ENCODE assay signal across 21 cellular contexts in the genomic region with DNA sequence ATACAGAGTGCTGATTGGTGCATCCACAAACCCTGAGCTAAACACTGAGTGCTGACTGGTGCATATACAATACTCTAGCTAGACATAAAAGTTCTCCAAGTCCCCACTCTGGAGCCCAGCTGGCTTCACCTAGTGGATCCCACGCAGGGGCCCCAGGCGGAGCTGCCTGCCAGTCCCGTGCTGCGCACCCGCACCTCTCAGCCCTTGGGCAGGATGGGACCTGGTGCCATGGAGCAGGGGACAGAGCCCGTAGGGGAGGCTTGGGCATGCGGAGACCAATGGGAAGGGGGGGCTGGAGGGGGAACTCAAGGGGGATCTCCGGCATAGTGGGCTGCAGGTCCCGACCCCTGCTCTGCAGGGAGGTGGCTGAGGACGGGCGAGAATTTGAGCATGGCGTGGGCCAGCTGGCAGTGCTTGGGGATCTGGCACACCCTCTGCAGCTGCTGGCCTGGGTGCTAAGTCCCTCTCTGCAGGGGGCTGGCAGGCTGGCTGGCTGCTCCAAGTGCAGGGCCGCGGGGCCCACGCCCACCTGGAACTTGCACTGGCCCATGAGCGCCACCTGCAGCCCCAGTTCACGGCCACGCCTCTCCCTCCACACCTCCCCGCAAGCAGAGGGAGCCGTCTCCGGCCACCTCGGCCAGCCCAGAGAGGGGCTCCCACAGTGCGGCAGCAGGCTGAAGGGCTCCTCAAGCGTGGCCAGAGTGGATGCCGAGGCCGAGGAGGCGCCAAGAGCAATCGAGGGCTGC.
"Had no signal": no experiment of that assay in that cellular context is flagged by ENCODE, and none has a peak within 500 bp of the region (broad histone marks: within the 10 kb centered on the region; RNA-seq: fewer than 3 reads in every experiment).

No MANE protein-coding gene starts in this region.

- FAIRE-seq: kidney had no signal

- H3K9ac ChIP-seq: parathyroid adenoma had no signal

- DNase-seq: effector memory CD4-positive, alpha-beta T cell; esophagus squamous epithelium; foreskin fibroblast; kidney; left cardiac atrium; naive thymus-derived CD4-positive, alpha-beta T cell; nephron progenitor cell; retina; spleen; stimulated activated CD4-positive, alpha-beta T cell treated with anti-CD3 and anti-CD28 coated beads, Interleukin-15, amount 100 ng/mL, for 24 hours; stimulated activated CD4-positive, alpha-beta T cell treated with anti-CD3 and anti-CD28 coated beads, Interleukin-2, amount 100 ng/mL, for 24 hours; stimulated activated CD4-positive, alpha-beta T cell treated with anti-CD3 and anti-CD28 coated beads, Interleukin-4, amount 100 ng/mL, for 4 hours; stimulated activated naive B cell treated with anti-CD40 and anti-IgM and Interleukin-4, amounts not matched to agents 10 μg/mL and 1 μg/mL and 100 μg/mL, for 72 hours; stimulated activated naive CD8-positive, alpha-beta T cell treated with anti-CD3 and anti-CD28 coated beads, Interleukin-15, amount 100 ng/mL, for 72 hours; testis; transverse colon had no signal

- H3K27me3 Mint-ChIP-seq: stimulated activated naive B cell treated with anti-CD40 and anti-IgM and Interleukin-4, amounts not matched to agents 10 μg/mL and 1 μg/mL and 100 μg/mL, for 72 hours had no signal

- H3K9me3 ChIP-seq: esophagus squamous epithelium, prostate gland, right lobe of liver, testis, transverse colon had no signal

- H3K4me1 Mint-ChIP-seq: stimulated activated naive B cell treated with anti-CD40 and anti-IgM and Interleukin-4, amounts not matched to agents 10 μg/mL and 1 μg/mL and 100 μg/mL, for 72 hours had no signal

- H3K36me3 Mint-ChIP-seq: naive thymus-derived CD4-positive, alpha-beta T cell; stimulated activated naive B cell treated with anti-CD40 and anti-IgM and Interleukin-4, amounts not matched to agents 10 μg/mL and 1 μg/mL and 100 μg/mL, for 72 hours had no signal

- H3K4me1 ChIP-seq: esophagus squamous epithelium, gastroesophageal sphincter, parathyroid adenoma, prostate gland, right lobe of liver, spleen, testis, transverse colon had no signal

- H3K4me3 Mint-ChIP-seq: naive thymus-derived CD4-positive, alpha-beta T cell; nephron progenitor cell; stimulated activated naive B cell treated with anti-CD40 and anti-IgM and Interleukin-4, amounts not matched to agents 10 μg/mL and 1 μg/mL and 100 μg/mL, for 72 hours; stimulated activated naive CD8-positive, alpha-beta T cell treated with anti-CD3 and anti-CD28 coated beads, Interleukin-15, amount 100 ng/mL, for 72 hours had no signal

- ATAC-seq: gastroesophageal sphincter; left cardiac atrium; naive thymus-derived CD4-positive, alpha-beta T cell; stimulated activated naive B cell treated with anti-CD40 and anti-IgM and Interleukin-4, amounts not matched to agents 10 μg/mL and 1 μg/mL and 100 μg/mL, for 72 hours; stimulated activated naive CD8-positive, alpha-beta T cell treated with anti-CD3 and anti-CD28 coated beads, Interleukin-15, amount 100 ng/mL, for 72 hours had no signal

- H3K79me2 ChIP-seq: parathyroid adenoma had no signal

- H3K27me3 ChIP-seq: esophagus squamous epithelium, gastroesophageal sphincter, right lobe of liver, spleen, testis, transverse colon had no signal

- H3K27ac ChIP-seq: epithelial cell of prostate, esophagus squamous epithelium, gastroesophageal sphincter, parathyroid adenoma, prostate gland, right lobe of liver, spleen, testis, transverse colon had no signal

- H3K4me3 ChIP-seq: esophagus squamous epithelium, gastroesophageal sphincter, prostate gland, right lobe of liver, spleen, testis, transverse colon had no signal

- H3K27ac Mint-ChIP-seq: naive thymus-derived CD4-positive, alpha-beta T cell; nephron progenitor cell; stimulated activated naive B cell treated with anti-CD40 and anti-IgM and Interleukin-4, amounts not matched to agents 10 μg/mL and 1 μg/mL and 100 μg/mL, for 72 hours; stimulated activated naive CD8-positive, alpha-beta T cell treated with anti-CD3 and anti-CD28 coated beads, Interleukin-15, amount 100 ng/mL, for 72 hours had no signal

- H2AFZ ChIP-seq: parathyroid adenoma had no signal

- H3K36me3 ChIP-seq: esophagus squamous epithelium, gastroesophageal sphincter, prostate gland, right lobe of liver, spleen, transverse colon had no signal
